11 cellular contexts compared by ENCODE assay signal in the genomic region with DNA sequence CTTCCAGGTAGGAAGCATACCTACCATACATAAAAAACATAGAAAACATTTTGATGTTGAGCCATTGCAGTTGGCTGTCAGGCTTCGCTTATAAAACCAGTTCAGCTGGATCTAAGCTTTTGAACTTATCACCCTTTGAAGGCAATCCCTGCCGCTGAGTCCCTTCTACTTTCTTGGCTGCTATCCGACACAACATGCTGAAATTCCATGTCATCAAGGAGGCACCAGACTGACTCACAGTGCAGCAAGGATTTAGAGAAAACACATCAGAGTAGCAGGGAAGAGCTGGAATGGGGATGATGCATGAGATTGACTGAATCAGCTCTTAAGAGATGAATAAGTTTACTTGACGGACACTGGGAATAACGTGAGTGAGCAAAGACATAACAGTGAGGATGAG.
DNase-seq lines count a peak whose midpoint lies in the region; ATAC-seq and TF ChIP-seq lines count a peak whose summit lies in the region.
"Had no signal": no experiment of that assay in that cellular context is flagged by ENCODE, and none has a peak within 500 bp of the region (broad histone marks: within the 10 kb centered on the region; RNA-seq: fewer than 3 reads in every experiment).

No MANE protein-coding gene starts in this region.

- in situ Hi-C loops in ACHN (cut with HindIII; ENCODE audit: low pct_ligation_motif_present, low pct_unique_long_range_greater_than_20kb, low sequenced_read_pairs), result no loop called here

- no peak for TF ChIP-seq CTCF in left ventricle myocardium inferior (IDR thresholded peaks at IDR 0.05; ENCODE audit: borderline replicate concordance)

- DNase-seq in ACHN, result peak; percentile 8
- DNase-seq in HPDE6-E6E7 (ENCODE audit: extremely low spot score), result peak; percentile 75
- DNase-seq in brain pericyte (ENCODE audit: low read depth, low spot score), result peak; percentile 45
- no peak for DNase-seq in left colon
- DNase-seq in OCI-M1 (lab: John Stamatoyannopoulos, UW), result no peak
- DNase-seq in SJCRH30, result no peak
- DNase-seq in left ventricle myocardium inferior, result no peak
- DNase-seq: activated CD4-positive, alpha-beta memory T cell treated with anti-CD3 and anti-CD28 coated beads for 36 hours; NCI-H510A treated with DMSO at 0.1 percent for 48 hours had no signal

- intact Hi-C loops in left colon (cut with DNase I, micrococcal nuclease) (no loop called here), left ventricle myocardium inferior (cut with micrococcal nuclease) (no loop called here)

- no peaks in the 10 kb centered on the region for H3K9me3 ChIP-seq in SJCRH30 (replicated peaks)
- peaks cover 7% of the 10 kb centered on the region for H3K9me3 ChIP-seq in left ventricle myocardium inferior (replicated peaks)
- H3K9me3 ChIP-seq: vagina had no signal

- no peak overlapping the region for H3K27ac ChIP-seq in SJCRH30
- no peak overlapping the region for H3K27ac ChIP-seq in left ventricle myocardium inferior (replicated peaks)
- H3K27ac ChIP-seq: vagina had no signal

- H3K27me3 ChIP-seq in SJCRH30 (no peaks in the 10 kb centered on the region), left ventricle myocardium inferior (ENCODE audit: low read depth) (no peaks in the 10 kb centered on the region)
- H3K27me3 ChIP-seq: vagina had no signal

- H3K4me3 ChIP-seq in SJCRH30 (no peak overlapping the region), left ventricle myocardium inferior (no peak overlapping the region)
- H3K4me3 ChIP-seq: vagina had no signal

- ATAC-seq in left colon, result peak; percentile 29
- ATAC-seq in activated CD4-positive, CD25-positive, alpha-beta regulatory T cell treated with anti-CD3 and anti-CD28 coated beads, Interleukin-2, amount 50 U/mL, for 24 hours, result no peak

- H3K36me3 ChIP-seq in SJCRH30, result no peaks in the 10 kb centered on the region
- no peaks in the 10 kb centered on the region for H3K36me3 ChIP-seq in left ventricle myocardium inferior
- H3K36me3 ChIP-seq: vagina had no signal

- no peaks in the 10 kb centered on the region for H3K4me1 ChIP-seq in SJCRH30
- peaks cover 4% of the 10 kb centered on the region for H3K4me1 ChIP-seq in left ventricle myocardium inferior
- H3K4me1 ChIP-seq: vagina had no signal

Comparison
In these comparisons a context has a peak if more than half of its experiments do, and no peak if none do; other contexts are left out.
1. DNase-seq: peak in ACHN (single experiment), HPDE6-E6E7 (single experiment) and brain pericyte (single experiment); none in left colon (0 of 2), OCI-M1 (single experiment), SJCRH30 (0 of 2) and left ventricle myocardium inferior (single experiment).